8 cellular contexts compared by ENCODE assay signal in the genomic region with DNA sequence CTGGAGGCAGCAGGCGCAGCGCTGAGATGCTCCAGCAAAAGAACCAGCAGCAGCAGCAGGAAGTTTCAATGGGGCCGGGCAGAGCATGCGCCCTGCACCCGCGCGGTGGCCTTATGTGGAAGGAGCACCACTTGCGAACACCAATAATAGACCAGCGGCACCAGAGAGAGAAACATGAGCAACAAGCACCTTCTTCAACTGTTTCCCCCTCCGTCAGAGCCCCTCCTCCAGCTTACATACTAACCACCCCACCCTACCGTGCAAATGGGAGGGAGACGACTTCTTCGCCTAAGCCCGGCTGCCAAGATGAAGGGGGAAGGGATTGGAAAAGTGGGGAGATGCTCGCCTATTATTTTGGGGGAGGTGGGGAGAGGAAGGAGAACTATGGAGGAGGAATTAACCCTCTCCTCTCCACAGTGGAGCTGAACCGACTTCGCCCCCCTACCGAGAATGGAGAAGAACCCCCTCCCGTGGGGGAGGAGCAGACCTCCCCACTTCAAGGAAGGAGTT.
DNase-seq lines count a peak whose midpoint lies in the region; ATAC-seq, FAIRE-seq and TF ChIP-seq lines count a peak whose summit lies in the region.

No MANE protein-coding gene starts in this region.

- no peak for TF ChIP-seq CTCF in D721Med (IDR thresholded peaks at IDR 0.05; ENCODE audit: insufficient read depth, missing control alignments)

- FAIRE-seq in D721Med (lab: Jason Lieb, UNC): no peak

- ATAC-seq in GM18511 (IDR thresholded peaks at IDR 0.05; ENCODE audit: unreplicated experiment) (peak; percentile 49), HG03039 (IDR thresholded peaks at IDR 0.05; ENCODE audit: unreplicated experiment) (peak; percentile 39)

- peak; percentile 78 for DNase-seq in NCI-H2029 treated with DMSO at 0.1 percent for 48 hours (lab: John Stamatoyannopoulos, UW)
- DNase-seq in T-helper 9 cell: peak; percentile 68
- DNase-seq in astrocyte of the hippocampus (ENCODE audit: low read depth, low spot score): peak; percentile 93
- peak; percentile 33 to 91 (median 79) for DNase-seq in hypothalamus (lab: John Stamatoyannopoulos, UW)
- peak; percentile 81 for DNase-seq in retina
- DNase-seq in D721Med (ENCODE audit: insufficient read length, low spot score): no peak
